ENCODE assay signal across 8 cellular contexts in genomic region chr12:132593938-132594358, GRCh38. TPM values are rescaled to one million over a fixed set of nuclear protein-coding genes. Genes with fewer than 3 reads are reported as not detected.
DNase-seq lines count a peak whose midpoint lies in the region; ATAC-seq and TF ChIP-seq lines count a peak whose summit lies in the region.

No MANE protein-coding gene starts in this region.

- DNase-seq in NOMO-1 treated with DMSO at 0.1 percent for 48 hours (lab: John Stamatoyannopoulos, UW; ENCODE audit: unreplicated experiment) (peak; percentile 20), NOMO-1 treated with dmso at 0.1 percent for 144 hours (lab: John Stamatoyannopoulos, UW; ENCODE audit: unreplicated experiment) (no peak), NCI-H446 (lab: John Stamatoyannopoulos, UW) (peak; percentile 75 to 95), amygdala (lab: John Stamatoyannopoulos, UW) (peak in 54 of 56 donors; percentile 6 to 93 (median 71)), heart right ventricle (peak; percentile 91), posterior vena cava (ENCODE audit: low spot score) (peak; percentile 95)

- H3K9me3 ChIP-seq in heart right ventricle = peaks cover 0 to 2% (median 0%) of the 10 kb centered on the region in 11 donors

- H3K36me3 ChIP-seq in heart right ventricle = no peaks in the 10 kb centered on the region

- no peak for TF ChIP-seq CTCF in heart right ventricle (IDR thresholded peaks at IDR 0.05)

- H3K4me3 ChIP-seq in heart right ventricle = peak overlapping the region in 4 of 10 donors; percentile 2 to 47 (median 24)

- H3K4me1 ChIP-seq in heart right ventricle = peaks cover 0 to 23% (median 4%) of the 10 kb centered on the region in 9 donors

- WGBS in heart right ventricle, 2 donors = 15 to 23% methylated on average over 11 of the region's 11 CpGs

- H3K27ac ChIP-seq in heart right ventricle = no peak overlapping the region

- intact Hi-C loops in heart right ventricle (cut with DNase I) (loop anchor here in 1 of 10 donors (10.0 kb wide), 1 partner anchor 109 kb away; no protein-coding TSS in a partner anchor), posterior vena cava (cut with DNase I) (no loop called here)

- H3K27me3 ChIP-seq in heart right ventricle = peaks cover 0 to 18% (median 0%) of the 10 kb centered on the region in 7 donors

- ATAC-seq in HG02938 (IDR thresholded peaks at IDR 0.05; ENCODE audit: unreplicated experiment) (peak; percentile 67), heart right ventricle (peak; percentile 94 to 99 (median 98)), GM21447 (IDR thresholded peaks at IDR 0.05; ENCODE audit: unreplicated experiment) (no peak)

RNA-seq across cellular contexts. Expression of gene LRCOL1, which starts 16.4 kb away (rescaled TPM):
- under 1 TPM in 1 of 10 donors, not detected in 9; 0.28 TPM for total RNA-seq in heart right ventricle
- under 1 TPM in 1 of 2 donors, not detected in 1; 0.17 TPM for polyA plus RNA-seq in heart right ventricle
- under 1 TPM; 0.62 to 0.65 TPM for total RNA-seq in posterior vena cava

RNA-seq across cellular contexts. Expression of gene P2RX2, which starts 24.6 kb away (rescaled TPM):
- total RNA-seq in heart right ventricle (not detected), posterior vena cava (not detected)
- polyA plus RNA-seq in heart right ventricle = not detected
